In genomic region chr17:49269356-49269755, GRCh38 we compare ENCODE assay signal across 34 cellular contexts. TPM values are rescaled to one million over a fixed set of nuclear protein-coding genes. Genes with fewer than 3 reads are reported as not detected.
"Had no signal": no experiment of that assay in that cellular context is flagged by ENCODE, and none has a peak within 500 bp of the region (broad histone marks: within the 10 kb centered on the region; RNA-seq: fewer than 3 reads in every experiment).

No MANE protein-coding gene starts in this region.

- DNase-seq: activated CD4-positive, alpha-beta memory T cell treated with anti-CD3 and anti-CD28 coated beads for 36 hours; activated CD4-positive, alpha-beta T cell treated with anti-CD3 and anti-CD28 coated beads for 36 hours; activated CD4-positive, alpha-beta T cell treated with anti-CD3 and anti-CD28 coated beads, Interleukin-2, amount 10 ng/mL, durations not matched to agents 24 days and 14 days; activated CD4-positive, CD25-positive, alpha-beta regulatory T cell; activated CD4-positive, CD25-positive, alpha-beta regulatory T cell treated with anti-CD3 and anti-CD28 coated beads, Interleukin-2, amount 50 U/mL, for 72 hours; activated CD8-positive, alpha-beta memory T cell treated with anti-CD3 and anti-CD28 coated beads, Interleukin-2, amount 10 ng/mL, durations not matched to agents 7 days and 5 days; activated CD8-positive, alpha-beta memory T cell treated with anti-CD3 and anti-CD28 coated beads, Interleukin-2, amount 50 U/mL, for 4 hours; activated CD8-positive, alpha-beta T cell treated with anti-CD3 and anti-CD28 coated beads, Interleukin-2, amount 10 ng/mL, durations not matched to agents 7 days and 5 days; activated effector memory CD4-positive, alpha-beta T cell treated with anti-CD3 and anti-CD28 coated beads, Interleukin-2, amount 50 U/mL, for 16 hours; activated naive CD4-positive, alpha-beta T cell treated with anti-CD3 and anti-CD28 coated beads for 36 hours; activated naive CD8-positive, alpha-beta T cell treated with anti-CD3 and anti-CD28 coated beads, Interleukin-2, amount 10 ng/mL, durations not matched to agents 7 days and 5 days; activated T-cell treated with anti-CD3 and anti-CD28 coated beads, Interleukin-2, amount 50 U/mL, for 1 hour; activated T-cell treated with anti-CD3 and anti-CD28 coated beads, Interleukin-2, amount 50 U/mL, for 48 hours; central memory CD4-positive, alpha-beta T cell; cerebellar nuclear complex; cortex of kidney; dermis blood vessel endothelial cell; effector CD4-positive, alpha-beta T cell; effector memory CD8-positive, alpha-beta T cell; erythroblast; foreskin keratinocyte; gastrocnemius medialis; glutamatergic neuron; T-helper 2 cell had no signal

- H3K36me3 Mint-ChIP-seq: activated CD4-positive, alpha-beta memory T cell treated with anti-CD3 and anti-CD28 coated beads for 36 hours; activated CD8-positive, alpha-beta memory T cell treated with anti-CD3 and anti-CD28 coated beads, Interleukin-2, amount 10 ng/mL, durations not matched to agents 7 days and 5 days; activated naive CD4-positive, alpha-beta T cell treated with anti-CD3 and anti-CD28 coated beads, Interleukin-2, amount 50 U/mL, for 24 hours; activated naive CD8-positive, alpha-beta T cell treated with anti-CD3 and anti-CD28 coated beads, Interleukin-2, amount 10 ng/mL, durations not matched to agents 7 days and 5 days; brain had no signal

- H3K4me3 ChIP-seq: ascending aorta, breast epithelium, cardiac muscle cell, esophagus muscularis mucosa, gastrocnemius medialis had no signal

- H3K9me3 ChIP-seq: ascending aorta, breast epithelium, esophagus muscularis mucosa, gastrocnemius medialis had no signal

- ATAC-seq: activated CD4-positive, alpha-beta T cell treated with anti-CD3 and anti-CD28 coated beads for 36 hours; activated CD8-positive, alpha-beta memory T cell treated with anti-CD3 and anti-CD28 coated beads, Interleukin-2, amount 10 ng/mL, durations not matched to agents 7 days and 5 days; activated CD8-positive, alpha-beta T cell treated with anti-CD3 and anti-CD28 coated beads, Interleukin-2, amount 10 ng/mL, durations not matched to agents 7 days and 5 days; effector memory CD8-positive, alpha-beta T cell; foreskin keratinocyte; gastrocnemius medialis had no signal

- H3K27ac Mint-ChIP-seq: activated CD4-positive, alpha-beta memory T cell treated with anti-CD3 and anti-CD28 coated beads for 36 hours; activated CD4-positive, alpha-beta T cell treated with anti-CD3 and anti-CD28 coated beads for 36 hours; activated CD4-positive, alpha-beta T cell treated with anti-CD3 and anti-CD28 coated beads, Interleukin-2, amount 10 ng/mL, durations not matched to agents 24 days and 14 days; activated CD8-positive, alpha-beta memory T cell treated with anti-CD3 and anti-CD28 coated beads, Interleukin-2, amount 10 ng/mL, durations not matched to agents 7 days and 5 days; activated CD8-positive, alpha-beta T cell treated with anti-CD3 and anti-CD28 coated beads, Interleukin-2, amount 10 ng/mL, durations not matched to agents 7 days and 5 days; activated naive CD4-positive, alpha-beta T cell treated with anti-CD3 and anti-CD28 coated beads for 36 hours; activated naive CD4-positive, alpha-beta T cell treated with anti-CD3 and anti-CD28 coated beads, Interleukin-2, amount 50 U/mL, for 24 hours; activated naive CD8-positive, alpha-beta T cell treated with anti-CD3 and anti-CD28 coated beads, Interleukin-2, amount 10 ng/mL, durations not matched to agents 7 days and 5 days; activated T-helper 1 cell treated with anti-CD3 and anti-CD28 coated beads, Interleukin-12 subunit alpha, Interleukin-12 subunit beta, Interleukin-2, Interleukin-4 antibody, amounts not matched to agents 30 ng/mL and 10 ng/mL and 1 ng/mL, durations not matched to agents 14 hours and 24 hours and 36 hours; activated T-helper 2 cell treated with anti-CD3 and anti-CD28 coated beads, Interferon-gamma antibody, Interleukin-2, Interleukin-4, amounts not matched to agents 10 μg/mL and 5 μg/mL and 100 μg/mL, durations not matched to agents 14 hours and 24 hours and 36 hours; brain; effector memory CD8-positive, alpha-beta T cell had no signal

- H3K4me3 Mint-ChIP-seq: activated CD4-positive, alpha-beta memory T cell treated with anti-CD3 and anti-CD28 coated beads for 36 hours; activated CD4-positive, alpha-beta T cell treated with anti-CD3 and anti-CD28 coated beads for 36 hours; activated CD4-positive, alpha-beta T cell treated with anti-CD3 and anti-CD28 coated beads, Interleukin-2, amount 10 ng/mL, durations not matched to agents 24 days and 14 days; activated CD8-positive, alpha-beta memory T cell treated with anti-CD3 and anti-CD28 coated beads, Interleukin-2, amount 10 ng/mL, durations not matched to agents 7 days and 5 days; activated CD8-positive, alpha-beta T cell treated with anti-CD3 and anti-CD28 coated beads, Interleukin-2, amount 10 ng/mL, durations not matched to agents 7 days and 5 days; activated naive CD4-positive, alpha-beta T cell treated with anti-CD3 and anti-CD28 coated beads for 36 hours; activated naive CD4-positive, alpha-beta T cell treated with anti-CD3 and anti-CD28 coated beads, Interleukin-2, amount 50 U/mL, for 24 hours; activated naive CD8-positive, alpha-beta T cell treated with anti-CD3 and anti-CD28 coated beads, Interleukin-2, amount 10 ng/mL, durations not matched to agents 7 days and 5 days; activated T-helper 1 cell treated with anti-CD3 and anti-CD28 coated beads, Interleukin-12 subunit alpha, Interleukin-12 subunit beta, Interleukin-2, Interleukin-4 antibody, amounts not matched to agents 30 ng/mL and 10 ng/mL and 1 ng/mL, durations not matched to agents 14 hours and 24 hours and 36 hours; brain; effector memory CD8-positive, alpha-beta T cell had no signal

- H3K27me3 Mint-ChIP-seq: activated CD4-positive, alpha-beta memory T cell treated with anti-CD3 and anti-CD28 coated beads for 36 hours; activated CD4-positive, alpha-beta T cell treated with anti-CD3 and anti-CD28 coated beads, Interleukin-2, amount 10 ng/mL, durations not matched to agents 24 days and 14 days; activated naive CD8-positive, alpha-beta T cell treated with anti-CD3 and anti-CD28 coated beads, Interleukin-2, amount 10 ng/mL, durations not matched to agents 7 days and 5 days; brain had no signal

- H3K4me1 ChIP-seq: ascending aorta, breast epithelium, esophagus muscularis mucosa, gastrocnemius medialis had no signal

- H3K36me3 ChIP-seq: ascending aorta, breast epithelium, cardiac muscle cell, esophagus muscularis mucosa, gastrocnemius medialis had no signal

- H3K9me3 Mint-ChIP-seq: activated CD4-positive, alpha-beta memory T cell treated with anti-CD3 and anti-CD28 coated beads for 36 hours; activated CD4-positive, alpha-beta T cell treated with anti-CD3 and anti-CD28 coated beads, Interleukin-2, amount 10 ng/mL, durations not matched to agents 24 days and 14 days; activated naive CD4-positive, alpha-beta T cell treated with anti-CD3 and anti-CD28 coated beads for 36 hours; activated naive CD4-positive, alpha-beta T cell treated with anti-CD3 and anti-CD28 coated beads, Interleukin-2, amount 50 U/mL, for 24 hours; activated naive CD8-positive, alpha-beta T cell treated with anti-CD3 and anti-CD28 coated beads, Interleukin-2, amount 10 ng/mL, durations not matched to agents 7 days and 5 days; activated T-helper 1 cell treated with anti-CD3 and anti-CD28 coated beads, Interleukin-12 subunit alpha, Interleukin-12 subunit beta, Interleukin-2, Interleukin-4 antibody, amounts not matched to agents 30 ng/mL and 10 ng/mL and 1 ng/mL, durations not matched to agents 14 hours and 24 hours and 36 hours; activated T-helper 2 cell treated with anti-CD3 and anti-CD28 coated beads, Interferon-gamma antibody, Interleukin-2, Interleukin-4, amounts not matched to agents 10 μg/mL and 5 μg/mL and 100 μg/mL, durations not matched to agents 14 hours and 24 hours and 36 hours; brain; effector memory CD8-positive, alpha-beta T cell had no signal

- H3K27me3 ChIP-seq: ascending aorta, breast epithelium, cardiac muscle cell, foreskin keratinocyte, gastrocnemius medialis had no signal

- H3K27ac ChIP-seq: ascending aorta, breast epithelium, cardiac muscle cell, esophagus muscularis mucosa, foreskin keratinocyte, gastrocnemius medialis had no signal

- H3K4me1 Mint-ChIP-seq: activated CD4-positive, alpha-beta T cell treated with anti-CD3 and anti-CD28 coated beads for 36 hours; activated CD4-positive, alpha-beta T cell treated with anti-CD3 and anti-CD28 coated beads, Interleukin-2, amount 10 ng/mL, durations not matched to agents 24 days and 14 days; activated CD8-positive, alpha-beta memory T cell treated with anti-CD3 and anti-CD28 coated beads, Interleukin-2, amount 10 ng/mL, durations not matched to agents 7 days and 5 days; activated naive CD4-positive, alpha-beta T cell treated with anti-CD3 and anti-CD28 coated beads, Interleukin-2, amount 50 U/mL, for 24 hours; activated naive CD8-positive, alpha-beta T cell treated with anti-CD3 and anti-CD28 coated beads, Interleukin-2, amount 10 ng/mL, durations not matched to agents 7 days and 5 days; brain had no signal

RNA-seq across cellular contexts. Expression of gene PHOSPHO1, which starts 38.8 kb away (rescaled TPM):
- total RNA-seq: activated CD4-positive, alpha-beta memory T cell treated with anti-CD3 and anti-CD28 coated beads for 36 hours; activated CD4-positive, alpha-beta T cell treated with anti-CD3 and anti-CD28 coated beads for 36 hours; activated CD4-positive, alpha-beta T cell treated with anti-CD3 and anti-CD28 coated beads, Interleukin-2, amount 10 ng/mL, durations not matched to agents 24 days and 14 days; activated CD8-positive, alpha-beta memory T cell treated with anti-CD3 and anti-CD28 coated beads for 36 hours; activated CD8-positive, alpha-beta memory T cell treated with anti-CD3 and anti-CD28 coated beads, Interleukin-2, amount 10 ng/mL, durations not matched to agents 7 days and 5 days; activated CD8-positive, alpha-beta T cell treated with anti-CD3 and anti-CD28 coated beads, Interleukin-2, amount 10 ng/mL, durations not matched to agents 7 days and 5 days; activated naive CD4-positive, alpha-beta T cell treated with anti-CD3 and anti-CD28 coated beads for 36 hours; activated naive CD8-positive, alpha-beta T cell treated with anti-CD3 and anti-CD28 coated beads, Interleukin-2, amount 10 ng/mL, durations not matched to agents 7 days and 5 days; activated T-helper 1 cell treated with anti-CD3 and anti-CD28 coated beads, Interleukin-12 subunit alpha, Interleukin-12 subunit beta, Interleukin-2, Interleukin-4 antibody, amounts not matched to agents 30 ng/mL and 10 ng/mL and 1 ng/mL, durations not matched to agents 14 hours and 24 hours and 36 hours; activated T-helper 2 cell treated with anti-CD3 and anti-CD28 coated beads, Interferon-gamma antibody, Interleukin-2, Interleukin-4, amounts not matched to agents 10 μg/mL and 5 μg/mL and 100 μg/mL, durations not matched to agents 14 hours and 24 hours and 36 hours; ascending aorta; cardiac muscle cell; dermis blood vessel endothelial cell; T-helper 1 cell treated with Interleukin-12 subunit alpha and Interleukin-12 subunit beta and Interleukin-4 antibody, amounts not matched to agents 30 ng/mL and 1 ng/mL, for 36 hours had no signal
- polyA plus RNA-seq: cardiac muscle cell had no signal

RNA-seq across cellular contexts. Expression of gene ABI3, which starts 58.8 kb away (rescaled TPM):
- total RNA-seq: foreskin keratinocyte had no signal
- polyA plus RNA-seq: cardiac muscle cell, foreskin keratinocyte had no signal

RNA-seq across cellular contexts. Expression of gene GNGT2, which starts 59.0 kb away (rescaled TPM):
- total RNA-seq: ascending aorta, cardiac muscle cell, foreskin keratinocyte, gastrocnemius medialis had no signal
- polyA plus RNA-seq: cardiac muscle cell, foreskin keratinocyte had no signal
